ENCODE assay signal across 11 cellular contexts in genomic region chr18:36309436-36310391, GRCh38. TPM values are rescaled to one million over a fixed set of nuclear protein-coding genes. Genes with fewer than 3 reads are reported as not detected.
DNase-seq lines count a peak whose midpoint lies in the region; ATAC-seq, FAIRE-seq and TF ChIP-seq lines count a peak whose summit lies in the region.
"Had no signal": no experiment of that assay in that cellular context is flagged by ENCODE, and none has a peak within 500 bp of the region (broad histone marks: within the 10 kb centered on the region; RNA-seq: fewer than 3 reads in every experiment).

No MANE protein-coding gene starts in this region.

- POLR2A ChIA-PET in GM12878 (lab: Charles Lee), result interaction anchor here (0.6 to 1.8 kb wide), 6 partner anchors 10 to 57 kb away, joined by 3 to 8 read pairs (median 4); no protein-coding TSS in a partner anchor

- in situ Hi-C loops in GM12878 (cut with MboI), result no loop called here

- BruUV-seq in GM12878 (replicated peaks; lab: Mats Ljungman, UMichigan), result no TSS peak

- CTCF ChIA-PET in GM12878 (lab: Yijun Ruan, JAX), result interaction anchor here (2.5 kb wide), 1 partner anchor 11 kb away, joined by 10 read pairs; the partner anchor contains the start of gene FHOD3
- CTCF ChIA-PET in activated naive CD4-positive, alpha-beta T cell treated with anti-CD3 and anti-CD28 coated beads for 36 hours (lab: Charles Lee), result no interaction called here

- H3K4me1 ChIP-seq in GM12878 (ENCODE audit: control insufficient read depth, insufficient read depth, low read length), result no peaks in the 10 kb centered on the region
- peaks cover 34% of the 10 kb centered on the region in 2 donors for H3K4me1 ChIP-seq in kidney (ENCODE audit: control insufficient read depth in 1 of 2, insufficient read depth in 1 of 2, low read depth in 1 of 2, low read length in 2 of 2)
- no peaks in the 10 kb centered on the region for H3K4me1 ChIP-seq in sigmoid colon

- H3K27ac Mint-ChIP-seq in activated naive CD4-positive, alpha-beta T cell treated with anti-CD3 and anti-CD28 coated beads for 36 hours, result no peak overlapping the region

- H4K20me1 ChIP-seq in GM12878 (ENCODE audit: control insufficient read depth, insufficient read depth), result no peaks in the 10 kb centered on the region
- H4K20me1 ChIP-seq: BLaER1 had no signal

- no peaks in the 10 kb centered on the region for H3K36me3 Mint-ChIP-seq in activated naive CD4-positive, alpha-beta T cell treated with anti-CD3 and anti-CD28 coated beads for 36 hours (ENCODE audit: low read depth)

- no peaks in the 10 kb centered on the region for H3K9me3 ChIP-seq in GM12878 (replicated peaks; ENCODE audit: control insufficient read depth, insufficient read depth, low read length)
- H3K9me3 ChIP-seq in kidney (ENCODE audit: control insufficient read depth in 1 of 2, low read length in 2 of 2), result no peaks in the 10 kb centered on the region
- H3K9me3 ChIP-seq in sigmoid colon, result no peaks in the 10 kb centered on the region
- H3K9me3 ChIP-seq: BLaER1 had no signal

- TF ChIP-seq POLR2A in GM12878 (IDR thresholded peaks at IDR 0.05; ENCODE audit: low read depth, low read length) (no peak), sigmoid colon (IDR thresholded peaks at IDR 0.05) (no peak)

- no peak for ATAC-seq in Right ventricle myocardium superior (ENCODE audit: poor library complexity)
- no peak for ATAC-seq in Right ventricle myocardium inferior
- ATAC-seq in GM12878, result peak; percentile 34
- ATAC-seq in HG03378 (IDR thresholded peaks at IDR 0.05; ENCODE audit: unreplicated experiment), result no peak
- ATAC-seq in GM21723 (IDR thresholded peaks at IDR 0.05; ENCODE audit: unreplicated experiment), result no peak

- H3K36me3 ChIP-seq in GM12878 (ENCODE audit: control insufficient read depth in 2 of 2, insufficient read depth in 2 of 2, low read length in 1 of 2) (no peaks in the 10 kb centered on the region), kidney (ENCODE audit: control insufficient read depth in 1 of 2, insufficient read depth in 2 of 2, low read length in 2 of 2) (no peaks in the 10 kb centered on the region), sigmoid colon (no peaks in the 10 kb centered on the region)
- H3K36me3 ChIP-seq: BLaER1 had no signal

- H3K27me3 Mint-ChIP-seq in activated naive CD4-positive, alpha-beta T cell treated with anti-CD3 and anti-CD28 coated beads for 36 hours (ENCODE audit: low read depth), result peaks cover 42% of the 10 kb centered on the region

- H3K4me3 ChIP-seq in GM12878, result no peak overlapping the region
- H3K4me3 ChIP-seq in kidney (ENCODE audit: low read length in 2 of 2), result peak overlapping the region in 1 of 2 donors; percentile 14
- no peak overlapping the region for H3K4me3 ChIP-seq in sigmoid colon
- H3K4me3 ChIP-seq: BLaER1 had no signal

- H3K79me2 ChIP-seq in GM12878 (ENCODE audit: control insufficient read depth, insufficient read depth, low read length), result peaks cover 9% of the 10 kb centered on the region

- TF ChIP-seq RAD21 in GM12878 (IDR thresholded peaks at IDR 0.05; ENCODE audit: insufficient read depth, low read depth, low read length), result no peak

- no peaks in the 10 kb centered on the region for H3K4me1 Mint-ChIP-seq in activated naive CD4-positive, alpha-beta T cell treated with anti-CD3 and anti-CD28 coated beads for 36 hours (ENCODE audit: low read depth)

- no peak overlapping the region for H3K4me2 ChIP-seq in GM12878 (ENCODE audit: control insufficient read depth, insufficient read depth)
- H3K4me2 ChIP-seq: BLaER1 had no signal

- SMC1A ChIA-PET in GM12878 (lab: Charles Lee; ENCODE audit: uncharacterized antibody, unreplicated experiment), result interaction anchor here (0.5 to 5.6 kb wide), 15 partner anchors 10 to 455 kb away, joined by 3 to 19 read pairs (median 4); no protein-coding TSS in a partner anchor

- 0 out of 4 replicates have a peak, but pooled peaks cover 0 to under 1% of the 10 kb centered on the region in 2 experiments for H3K27me3 ChIP-seq in GM12878 (replicated peaks in 1 of 2; ENCODE audit: control insufficient read depth in 2 of 2, insufficient read depth in 2 of 2, low read length in 1 of 2)
- no peaks in the 10 kb centered on the region for H3K27me3 ChIP-seq in sigmoid colon
- H3K27me3 ChIP-seq: BLaER1 had no signal

- intact Hi-C loops in Right ventricle myocardium superior (cut with DNase I) (no loop called here), Right ventricle myocardium inferior (cut with DNase I) (no loop called here), GM12878 (cut with micrococcal nuclease; ENCODE audit: unreplicated experiment) (no loop called here), kidney (cut with DNase I) (no loop called here), sigmoid colon (cut with DNase I) (no loop called here)
- intact Hi-C loops in activated naive CD4-positive, alpha-beta T cell treated with anti-CD3 and anti-CD28 coated beads for 36 hours (cut with micrococcal nuclease), result no loop called here

- H3K9ac ChIP-seq in GM12878 (ENCODE audit: control insufficient read depth, insufficient read depth, low read length) (no peak overlapping the region), kidney (ENCODE audit: low read length in 2 of 2) (peak overlapping the region in 1 of 2 donors; percentile 31)
- H3K9ac ChIP-seq: BLaER1 had no signal

- H3K4me3 Mint-ChIP-seq in activated naive CD4-positive, alpha-beta T cell treated with anti-CD3 and anti-CD28 coated beads for 36 hours, result no peak overlapping the region

- H3K27ac ChIP-seq in GM12878 (ENCODE audit: control insufficient read depth, insufficient read depth), result no peak overlapping the region
- H3K27ac ChIP-seq in kidney (ENCODE audit: low read depth in 2 of 2, low read length in 2 of 2), result peak overlapping the region; percentile 63 to 64
- no peak overlapping the region for H3K27ac ChIP-seq in sigmoid colon
- H3K27ac ChIP-seq: BLaER1 had no signal

- FAIRE-seq in GM12878 (lab: Jason Lieb, UNC), result no peak
- FAIRE-seq in kidney (lab: Jason Lieb, UNC), result no peak

- RAD21 ChIA-PET in GM12878 (lab: Charles Lee; ENCODE audit: unreplicated experiment), result interaction anchor here (1.0 to 14.2 kb wide), 13 partner anchors 8 to 254 kb away, joined by 3 to 126 read pairs (median 4); partner anchors contain the start of gene FHOD3

- WGBS in GM12878 (ENCODE audit: insufficient coverage, insufficient replicate concordance, low lambda C conversion rate, missing lambda C conversion rate), result 53% methylated on average over 11 of the region's 11 CpGs
- WGBS in sigmoid colon, 2 donors, result 74 to 83% methylated on average over 11 of the region's 11 CpGs

- TF ChIP-seq CTCF in GM12878 (IDR thresholded peaks at IDR 0.05 in 2 of 3, conservative IDR thresholded peaks at IDR 0.05 in 1 of 3; ENCODE audit: control insufficient read depth in 2 of 3, extremely low read depth in 1 of 3, insufficient read depth in 1 of 3, low read depth in 3 of 3, low read length in 3 of 3) (no peak), kidney (IDR thresholded peaks at IDR 0.05; ENCODE audit: borderline replicate concordance, extremely low read depth, insufficient read depth) (no peak), sigmoid colon (IDR thresholded peaks at IDR 0.05) (no peak)

- no peak overlapping the region for H2AFZ ChIP-seq in GM12878 (ENCODE audit: control insufficient read depth, low read depth, low read length)

- H3K9me3 Mint-ChIP-seq in activated naive CD4-positive, alpha-beta T cell treated with anti-CD3 and anti-CD28 coated beads for 36 hours, result no peaks in the 10 kb centered on the region

- no peak for TF ChIP-seq EP300 in GM12878 (IDR thresholded peaks at IDR 0.05; ENCODE audit: borderline replicate concordance in 1 of 2, control insufficient read depth in 1 of 2, low read depth in 2 of 2, low read length in 2 of 2)
- TF ChIP-seq EP300 in sigmoid colon (IDR thresholded peaks at IDR 0.05), result no peak

- DNase-seq in Right ventricle myocardium superior (peak; percentile 53), Right ventricle myocardium inferior (ENCODE audit: missing footprints) (no peak), GM12878 (ENCODE audit: low read depth, low spot score) (no peak), kidney (peak; percentile 89), sigmoid colon (no peak)
- DNase-seq in activated naive CD4-positive, alpha-beta T cell treated with anti-CD3 and anti-CD28 coated beads for 36 hours, result no peak
- DNase-seq: NCI-H1105; stimulated activated CD4-positive, alpha-beta T cell treated with anti-CD3 and anti-CD28 coated beads, Interleukin-2, amount 100 ng/mL, for 48 hours had no signal

TF ChIP-seq in GM12878, 131 proteins besides CTCF, POLR2A, EP300 and RAD21 (continues in another document):
- no peak for TF ChIP-seq ATF3 (IDR thresholded peaks at IDR 0.05; ENCODE audit: borderline replicate concordance, extremely low read depth, low read depth, low read length)
- no peak for TF ChIP-seq HDGF (IDR thresholded peaks at IDR 0.05)
- TF ChIP-seq NR2F1 (conservative IDR thresholded peaks at IDR 0.05), result peak; percentile 51; the same call in 1 of the 2 replicates
- TF ChIP-seq IKZF1 (conservative IDR thresholded peaks at IDR 0.05), result peak; percentile 47

RNA-seq across cellular contexts. Expression of gene FHOD3, which starts 12.2 kb away (rescaled TPM):
- 317 TPM for total RNA-seq in Right ventricle myocardium superior
- total RNA-seq in Right ventricle myocardium inferior, result 350 TPM
- total RNA-seq in GM12878 (2013; cell fraction: nucleolus; rRNA removed), result 195 and 221 TPM in 2 replicates
- 10.8 and 13.5 TPM in 2 replicates for total RNA-seq in GM12878 (2014; rRNA removed)
- total RNA-seq in GM12878 (2014; rRNA removed; fragmentation: Illumina TruSeq; extraction: Trizol), result 10.3 and 11.0 TPM in 2 replicates
- 10.7 and 11.4 TPM in 2 replicates for total RNA-seq in GM12878 (2021)
- 4.8 TPM for polyA plus RNA-seq in GM12878 (2011; ENCODE audit: low read depth)
- 26.4 and 26.7 TPM in 2 replicates for polyA plus RNA-seq in GM12878 (2011; rRNA removed)
- 23.5 and 28.8 TPM in 2 replicates for polyA plus RNA-seq in GM12878 (2011; cell fraction: cytosol; rRNA removed)
- polyA plus RNA-seq in GM12878 (2011; cell fraction: nucleus; rRNA removed), result 36.3 and 38.1 TPM in 2 replicates
- polyA plus RNA-seq in GM12878 (2012), result 5.1 and 7.6 TPM in 2 replicates
- 11.6 and 12.8 TPM in 2 replicates for polyA plus RNA-seq in GM12878 (2014; fragmentation: Illumina TruSeq; extraction: Trizol)
- under 1 TPM; 0.77 to 0.90 TPM for polyA plus RNA-seq in GM12878 (2014; fragmentation: Nextera tagmentation; extraction: Ambion mirVana)
- 9.6 and 10.0 TPM in 2 replicates for polyA plus RNA-seq in GM12878 (2014; rRNA removed)
- polyA plus RNA-seq in GM12878 (2016; fragmentation: Nextera tagmentation; extraction: Ambion mirVana), result 1 to 10 TPM; 2.0 to 2.4 TPM
- 32.3 and 33.7 TPM in 2 replicates for polyA minus RNA-seq in GM12878 (2011; rRNA and poly(A)+ RNA removed)
- polyA minus RNA-seq in GM12878 (2011; cell fraction: cytosol; rRNA and poly(A)+ RNA removed), result 8.4 and 12.8 TPM in 2 replicates
- 31.9 and 49.8 TPM in 2 replicates for polyA minus RNA-seq in GM12878 (2011; cell fraction: nucleus; rRNA and poly(A)+ RNA removed)
- 21.5 TPM for total RNA-seq in kidney
- 28.0 TPM for polyA plus RNA-seq in kidney (ENCODE audit: insufficient read depth, low read depth, low replicate concordance)
- not detected for total RNA-seq in activated naive CD4-positive, alpha-beta T cell treated with anti-CD3 and anti-CD28 coated beads for 36 hours
- 10 to 100 TPM in 3 of 4 donors, 1 to 10 TPM in 1; 9.5 to 24.9 (median 18.8) TPM for total RNA-seq in sigmoid colon
- 1 to 10 TPM; 1.2 to 5.6 (median 1.2) TPM for polyA plus RNA-seq in sigmoid colon

Comparison
In these comparisons a context has a peak if more than half of its experiments do, and no peak if none do; other contexts are left out.
1. DNase-seq: peak in Right ventricle myocardium superior (single experiment) and kidney (single experiment); none in Right ventricle myocardium inferior (single experiment), GM12878 (single experiment), activated naive CD4-positive, alpha-beta T cell treated with anti-CD3 and anti-CD28 coated beads for 36 hours (single experiment) and sigmoid colon (single experiment).
2. H3K27ac ChIP-seq: peak in kidney (2 of 2); none in GM12878 (single experiment) and sigmoid colon (0 of 4).